In the genomic region with DNA sequence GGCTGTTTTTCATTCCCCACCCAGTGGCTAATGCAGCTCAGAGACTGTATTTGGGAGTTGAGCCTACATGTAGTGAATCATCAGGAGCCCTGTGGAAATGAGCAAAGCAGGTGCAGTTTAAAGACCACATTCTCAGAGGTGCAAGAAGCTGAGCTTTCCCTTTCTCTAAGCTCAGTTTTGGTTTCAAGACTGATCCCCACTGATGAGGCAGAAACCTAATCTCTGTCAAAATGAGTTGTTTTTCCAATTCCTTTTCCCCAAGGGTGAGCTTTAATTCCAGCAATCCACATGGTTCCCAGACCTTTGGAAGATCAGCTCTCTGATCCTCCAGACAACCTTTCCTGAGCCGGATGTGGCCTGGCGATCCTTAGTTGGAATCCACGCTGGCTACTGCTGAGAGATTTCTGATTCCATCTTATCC, we compare ENCODE assay signal across 18 cellular contexts.
DNase-seq lines count a peak whose midpoint lies in the region; ATAC-seq and TF ChIP-seq lines count a peak whose summit lies in the region.
"Had no signal": no experiment of that assay in that cellular context is flagged by ENCODE, and none has a peak within 500 bp of the region (broad histone marks: within the 10 kb centered on the region; RNA-seq: fewer than 3 reads in every experiment).

No MANE protein-coding gene starts in this region.

- TF ChIP-seq CTCF in Peyer's patch (IDR thresholded peaks at IDR 0.05), result no peak

- TF ChIP-seq POLR2A in Peyer's patch (IDR thresholded peaks at IDR 0.05), result no peak

- no peak overlapping the region for H3K4me3 ChIP-seq in Peyer's patch
- H3K4me3 ChIP-seq: A549, transverse colon had no signal

- no peak overlapping the region for H3K27ac Mint-ChIP-seq in stimulated activated memory B cell treated with anti-CD40 and anti-IgM and Interleukin-4, amounts not matched to agents 10 μg/mL and 1 μg/mL and 100 μg/mL, for 72 hours
- H3K27ac Mint-ChIP-seq: CD4-positive, CD25-positive, alpha-beta regulatory T cell had no signal

- no peaks in the 10 kb centered on the region for H3K36me3 Mint-ChIP-seq in stimulated activated memory B cell treated with anti-CD40 and anti-IgM and Interleukin-4, amounts not matched to agents 10 μg/mL and 1 μg/mL and 100 μg/mL, for 72 hours
- H3K36me3 Mint-ChIP-seq: CD4-positive, CD25-positive, alpha-beta regulatory T cell had no signal

- H3K4me1 ChIP-seq in Peyer's patch, result peaks cover 0 to 6% (median 0%) of the 10 kb centered on the region in 4 donors
- H3K4me1 ChIP-seq: A549, transverse colon had no signal

- intact Hi-C loops in Right ventricle myocardium inferior (cut with DNase I), result no loop called here
- intact Hi-C loops in cardiac septum (cut with DNase I), result loop anchor here (5.0 kb wide), 1 partner anchor 502 kb away; no protein-coding TSS in a partner anchor

- no peak overlapping the region for H3K4me3 Mint-ChIP-seq in stimulated activated memory B cell treated with anti-CD40 and anti-IgM and Interleukin-4, amounts not matched to agents 10 μg/mL and 1 μg/mL and 100 μg/mL, for 72 hours
- H3K4me3 Mint-ChIP-seq: CD4-positive, CD25-positive, alpha-beta regulatory T cell; H9 had no signal

- H3K27me3 ChIP-seq in Peyer's patch, result no peaks in the 10 kb centered on the region

- no peaks in the 10 kb centered on the region for H3K36me3 ChIP-seq in Peyer's patch
- H3K36me3 ChIP-seq: transverse colon had no signal

- peak; percentile 46 for ATAC-seq in Right ventricle myocardium inferior
- ATAC-seq in GM21529 (IDR thresholded peaks at IDR 0.05; ENCODE audit: unreplicated experiment), result peak; percentile 72
- ATAC-seq in HG03354 (IDR thresholded peaks at IDR 0.05; ENCODE audit: poor library complexity, severe bottlenecking, unreplicated experiment), result peak; percentile 73
- no peak for ATAC-seq in stimulated activated memory B cell treated with anti-CD40 and anti-IgM and Interleukin-4, amounts not matched to agents 10 μg/mL and 1 μg/mL and 100 μg/mL, for 72 hours
- ATAC-seq: left colon had no signal

- no peak overlapping the region for H3K27ac ChIP-seq in Peyer's patch
- H3K27ac ChIP-seq: A549, transverse colon had no signal

- no peaks in the 10 kb centered on the region for H3K9me3 Mint-ChIP-seq in stimulated activated memory B cell treated with anti-CD40 and anti-IgM and Interleukin-4, amounts not matched to agents 10 μg/mL and 1 μg/mL and 100 μg/mL, for 72 hours
- H3K9me3 Mint-ChIP-seq: CD4-positive, CD25-positive, alpha-beta regulatory T cell; H9 had no signal

- H3K4me1 Mint-ChIP-seq in stimulated activated memory B cell treated with anti-CD40 and anti-IgM and Interleukin-4, amounts not matched to agents 10 μg/mL and 1 μg/mL and 100 μg/mL, for 72 hours, result peaks cover 27% of the 10 kb centered on the region

- H3K9me3 ChIP-seq in Peyer's patch, result no peaks in the 10 kb centered on the region
- H3K9me3 ChIP-seq: A549, transverse colon had no signal

- DNase-seq in Right ventricle myocardium inferior (ENCODE audit: missing footprints), result no peak
- DNase-seq in cardiac septum (ENCODE audit: low spot score), result no peak
- no peak for DNase-seq in T-helper 2 cell
- DNase-seq in SHP77 (lab: John Stamatoyannopoulos, UW), result no peak
- DNase-seq in Peyer's patch, result no peak
- DNase-seq: activated effector memory CD4-positive, alpha-beta T cell treated with Interleukin-2 at 50 U/mL for 16 hours; amniotic stem cell; CD4-positive, CD25-positive, alpha-beta regulatory T cell; H9; left colon; NCI-H146; NCI-H226; stimulated activated CD4-positive, alpha-beta T cell treated with anti-CD3 and anti-CD28 coated beads, Interleukin-4, amount 100 ng/mL, for 4 hours; transverse colon had no signal

- no peaks in the 10 kb centered on the region for H3K27me3 Mint-ChIP-seq in stimulated activated memory B cell treated with anti-CD40 and anti-IgM and Interleukin-4, amounts not matched to agents 10 μg/mL and 1 μg/mL and 100 μg/mL, for 72 hours
